ENCODE assay signal across 11 cellular contexts in genomic region chrX:24309580-24310374, GRCh38. TPM values are rescaled to one million over a fixed set of nuclear protein-coding genes. Genes with fewer than 3 reads are reported as not detected.
"Had no signal": no experiment of that assay in that cellular context is flagged by ENCODE, and none has a peak within 500 bp of the region (broad histone marks: within the 10 kb centered on the region; RNA-seq: fewer than 3 reads in every experiment).

No MANE protein-coding gene starts in this region.

RNA-seq across cellular contexts. Expression of gene SUPT20HL2, which starts 4.1 kb away (rescaled TPM):
- total RNA-seq: activated CD4-positive, alpha-beta memory T cell treated with anti-CD3 and anti-CD28 coated beads, Interleukin-2, amount 10 ng/mL, durations not matched to agents 7 days and 5 days; activated CD4-positive, alpha-beta T cell treated with anti-CD3 and anti-CD28 coated beads for 36 hours; activated CD4-positive, alpha-beta T cell treated with anti-CD3 and anti-CD28 coated beads, Interleukin-2, amount 10 ng/mL, durations not matched to agents 7 days and 5 days; activated CD8-positive, alpha-beta memory T cell treated with anti-CD3 and anti-CD28 coated beads, Interleukin-2, amount 10 ng/mL, durations not matched to agents 7 days and 5 days; activated CD8-positive, alpha-beta T cell treated with anti-CD3 and anti-CD28 coated beads, Interleukin-2, amount 10 ng/mL, durations not matched to agents 7 days and 5 days; activated naive CD8-positive, alpha-beta T cell treated with anti-CD3 and anti-CD28 coated beads, Interleukin-2, amount 10 ng/mL, durations not matched to agents 7 days and 5 days; activated T-helper 2 cell treated with anti-CD3 and anti-CD28 coated beads, Interferon-gamma antibody, Interleukin-2, Interleukin-4, amounts not matched to agents 10 μg/mL and 5 μg/mL and 100 μg/mL, durations not matched to agents 14 hours and 24 hours and 36 hours; bronchial epithelial cell; cerebellum had no signal

RNA-seq across cellular contexts. Expression of gene SUPT20HL1, which starts 50.7 kb away (rescaled TPM):
- total RNA-seq: activated CD4-positive, alpha-beta memory T cell treated with anti-CD3 and anti-CD28 coated beads, Interleukin-2, amount 10 ng/mL, durations not matched to agents 7 days and 5 days; activated CD4-positive, alpha-beta T cell treated with anti-CD3 and anti-CD28 coated beads, Interleukin-2, amount 10 ng/mL, durations not matched to agents 7 days and 5 days; activated CD8-positive, alpha-beta memory T cell treated with anti-CD3 and anti-CD28 coated beads, Interleukin-2, amount 10 ng/mL, durations not matched to agents 7 days and 5 days; activated CD8-positive, alpha-beta T cell treated with anti-CD3 and anti-CD28 coated beads, Interleukin-2, amount 10 ng/mL, durations not matched to agents 7 days and 5 days; activated naive CD8-positive, alpha-beta T cell treated with anti-CD3 and anti-CD28 coated beads, Interleukin-2, amount 10 ng/mL, durations not matched to agents 7 days and 5 days; activated T-helper 2 cell treated with anti-CD3 and anti-CD28 coated beads, Interferon-gamma antibody, Interleukin-2, Interleukin-4, amounts not matched to agents 10 μg/mL and 5 μg/mL and 100 μg/mL, durations not matched to agents 14 hours and 24 hours and 36 hours; cardiac muscle cell; cerebellum had no signal
- polyA plus RNA-seq: adipose tissue had no signal
